ENCODE assay signal across 28 cellular contexts in the genomic region with DNA sequence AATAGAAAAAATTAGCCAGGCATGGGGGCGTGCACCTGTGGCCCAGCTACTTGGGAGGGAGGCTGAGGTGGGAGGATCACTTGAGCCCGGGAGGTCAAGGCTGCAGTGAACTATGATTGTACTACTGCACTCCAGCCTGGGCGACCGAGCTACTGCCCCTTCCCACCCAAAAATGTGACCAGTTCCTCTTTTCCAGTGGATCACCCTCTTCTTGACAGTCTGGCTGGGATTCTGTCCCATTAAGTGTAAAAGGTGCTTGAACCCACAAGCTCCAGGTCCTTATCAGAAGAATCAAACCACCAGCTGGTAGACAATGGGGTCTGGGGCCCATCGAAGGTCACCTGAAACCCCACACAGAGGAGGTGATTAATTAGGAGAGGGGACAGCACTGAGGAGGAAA.
"Had no signal": no experiment of that assay in that cellular context is flagged by ENCODE, and none has a peak within 500 bp of the region (broad histone marks: within the 10 kb centered on the region; RNA-seq: fewer than 3 reads in every experiment).

No MANE protein-coding gene starts in this region.

- H3K36me3 ChIP-seq: neural progenitor cell, ovary, right lobe of liver, sigmoid colon, tibial artery, transverse colon, upper lobe of right lung, uterus had no signal

- H3K27ac Mint-ChIP-seq: natural killer cell; nephron; neural progenitor cell; stimulated activated effector memory CD8-positive, alpha-beta T cell treated with anti-CD3 and anti-CD28 coated beads, Interleukin-12 subunit alpha, Interleukin-12 subunit beta, amount 100 ng/mL, for 72 hours; stimulated activated naive B cell treated with anti-CD40 and anti-IgM and Interleukin-4, amounts not matched to agents 10 μg/mL and 1 μg/mL and 100 μg/mL, for 72 hours; stimulated activated naive CD8-positive, alpha-beta T cell treated with anti-CD3 and anti-CD28 coated beads, Interleukin-15, Interleukin-2, amounts not matched to agents 100 ng/mL and 50 ng/mL, for 24 hours; type B pancreatic cell had no signal

- H3K27ac ChIP-seq: neural progenitor cell, ovary, parathyroid adenoma, psoas muscle, right lobe of liver, sigmoid colon, suprapubic skin, testis, tibial artery, transverse colon, upper lobe of right lung, uterus had no signal

- H3K9me3 ChIP-seq: ovary, psoas muscle, right lobe of liver, sigmoid colon, suprapubic skin, testis, tibial artery, transverse colon, upper lobe of right lung, uterus had no signal

- H3K4me1 ChIP-seq: parathyroid adenoma, suprapubic skin, testis, tibial artery, upper lobe of right lung, uterus had no signal

- H2AFZ ChIP-seq: neural progenitor cell, parathyroid adenoma had no signal

- H3K27me3 ChIP-seq: neural progenitor cell, ovary, right lobe of liver, sigmoid colon, suprapubic skin, testis, tibial artery, transverse colon, upper lobe of right lung, uterus had no signal

- H3K4me3 ChIP-seq: neural progenitor cell, ovary, psoas muscle, right lobe of liver, sigmoid colon, suprapubic skin, testis, tibial artery, transverse colon, upper lobe of right lung, uterus had no signal

- H3K9ac ChIP-seq: neural progenitor cell, parathyroid adenoma had no signal

- DNase-seq: natural killer cell; occipital lobe; ovary; posterior cingulate gyrus; psoas muscle; right cardiac atrium; right lobe of liver; sigmoid colon; small intestine; stimulated activated CD4-positive, alpha-beta T cell treated with anti-CD3 and anti-CD28 coated beads, Interleukin-15, amount 100 ng/mL, for 24 hours; stimulated activated CD4-positive, alpha-beta T cell treated with anti-CD3 and anti-CD28 coated beads, Interleukin-2, amount 100 ng/mL, for 24 hours; stimulated activated CD4-positive, alpha-beta T cell treated with anti-CD3 and anti-CD28 coated beads, Interleukin-2, amount 100 ng/mL, for 48 hours; stimulated activated CD4-positive, alpha-beta T cell treated with anti-CD3 and anti-CD28 coated beads, Interleukin-4, amount 100 ng/mL, for 24 hours; stimulated activated naive B cell treated with anti-CD40 and anti-IgM and Interleukin-4, amounts not matched to agents 10 μg/mL and 1 μg/mL and 100 μg/mL, for 72 hours; stimulated activated naive CD4-positive, alpha-beta T cell treated with Interleukin-2 at 50 U/mL for 16 hours; substantia nigra; testis; tibial artery; transverse colon; upper lobe of right lung; uterus had no signal

- H3K4me3 Mint-ChIP-seq: natural killer cell; nephron; neural progenitor cell; stimulated activated effector memory CD8-positive, alpha-beta T cell treated with anti-CD3 and anti-CD28 coated beads, Interleukin-12 subunit alpha, Interleukin-12 subunit beta, amount 100 ng/mL, for 72 hours; stimulated activated naive B cell treated with anti-CD40 and anti-IgM and Interleukin-4, amounts not matched to agents 10 μg/mL and 1 μg/mL and 100 μg/mL, for 72 hours; stimulated activated naive CD8-positive, alpha-beta T cell treated with anti-CD3 and anti-CD28 coated beads, Interleukin-15, Interleukin-2, amounts not matched to agents 100 ng/mL and 50 ng/mL, for 24 hours; type B pancreatic cell had no signal

- ATAC-seq: natural killer cell; psoas muscle; right lobe of liver; stimulated activated effector memory CD8-positive, alpha-beta T cell treated with anti-CD3 and anti-CD28 coated beads, Interleukin-12 subunit alpha, Interleukin-12 subunit beta, amount 100 ng/mL, for 72 hours; stimulated activated naive B cell treated with anti-CD40 and anti-IgM and Interleukin-4, amounts not matched to agents 10 μg/mL and 1 μg/mL and 100 μg/mL, for 72 hours; upper lobe of right lung had no signal

- H3K36me3 Mint-ChIP-seq: natural killer cell; stimulated activated effector memory CD8-positive, alpha-beta T cell treated with anti-CD3 and anti-CD28 coated beads, Interleukin-12 subunit alpha, Interleukin-12 subunit beta, amount 100 ng/mL, for 72 hours; stimulated activated naive B cell treated with anti-CD40 and anti-IgM and Interleukin-4, amounts not matched to agents 10 μg/mL and 1 μg/mL and 100 μg/mL, for 72 hours had no signal

- FAIRE-seq: small intestine had no signal

- H3K9me3 Mint-ChIP-seq: natural killer cell; nephron; neural progenitor cell; stimulated activated effector memory CD8-positive, alpha-beta T cell treated with anti-CD3 and anti-CD28 coated beads, Interleukin-12 subunit alpha, Interleukin-12 subunit beta, amount 100 ng/mL, for 72 hours; stimulated activated naive B cell treated with anti-CD40 and anti-IgM and Interleukin-4, amounts not matched to agents 10 μg/mL and 1 μg/mL and 100 μg/mL, for 72 hours; stimulated activated naive CD8-positive, alpha-beta T cell treated with anti-CD3 and anti-CD28 coated beads, Interleukin-15, Interleukin-2, amounts not matched to agents 100 ng/mL and 50 ng/mL, for 24 hours; type B pancreatic cell had no signal

- H3K4me1 Mint-ChIP-seq: nephron had no signal

- H3K27me3 Mint-ChIP-seq: stimulated activated naive CD8-positive, alpha-beta T cell treated with anti-CD3 and anti-CD28 coated beads, Interleukin-15, Interleukin-2, amounts not matched to agents 100 ng/mL and 50 ng/mL, for 24 hours; type B pancreatic cell had no signal
